Comparison of ENCODE assay signal across 23 cellular contexts in genomic region chr3:178300441-178300959, GRCh38.
"Had no signal": no experiment of that assay in that cellular context is flagged by ENCODE, and none has a peak within 500 bp of the region (broad histone marks: within the 10 kb centered on the region; RNA-seq: fewer than 3 reads in every experiment).

No MANE protein-coding gene starts in this region.

- H3K9me3 Mint-ChIP-seq: activated B cell treated with CpG ODN at 0.5 μM for 24 hours; activated CD8-positive, alpha-beta T cell treated with anti-CD3 and anti-CD28 coated beads for 36 hours; activated T-cell treated with anti-CD3 and anti-CD28 coated beads, Interleukin-2, amount 50 U/mL, for 4 hours; activated T-helper 17 cell treated with anti-CD3 and anti-CD28 coated beads, Interleukin-2, amount 50 U/mL, for 72 hours; central memory CD8-positive, alpha-beta T cell; dendritic cell treated with granulocyte-macrophage colony-stimulating factor and Interleukin-4, amounts not matched to agents 40 ng/mL and 50 ng/mL, for 4 days; naive thymus-derived CD8-positive, alpha-beta T cell had no signal

- ATAC-seq: activated CD8-positive, alpha-beta T cell treated with anti-CD3 and anti-CD28 coated beads for 36 hours; activated T-cell treated with anti-CD3 and anti-CD28 coated beads, Interleukin-2, amount 50 U/mL, for 4 hours; activated T-helper 17 cell treated with anti-CD3 and anti-CD28 coated beads, Interleukin-2, amount 50 U/mL, for 72 hours; gastrocnemius medialis; naive thymus-derived CD8-positive, alpha-beta T cell; right cardiac atrium; stimulated activated naive CD8-positive, alpha-beta T cell treated with anti-CD3 and anti-CD28 coated beads, Interleukin-15, Interleukin-2, amounts not matched to agents 100 U/mL and 50 U/mL, for 24 hours; T-helper 17 cell had no signal

- H3K4me3 Mint-ChIP-seq: activated B cell treated with CpG ODN at 0.5 μM for 24 hours; activated CD8-positive, alpha-beta T cell treated with anti-CD3 and anti-CD28 coated beads for 36 hours; activated T-cell treated with anti-CD3 and anti-CD28 coated beads, Interleukin-2, amount 50 U/mL, for 4 hours; activated T-helper 17 cell treated with anti-CD3 and anti-CD28 coated beads, Interleukin-2, amount 50 U/mL, for 72 hours; central memory CD8-positive, alpha-beta T cell; dendritic cell treated with granulocyte-macrophage colony-stimulating factor and Interleukin-4, amounts not matched to agents 40 ng/mL and 50 ng/mL, for 4 days; mesothelial cell of epicardium; naive thymus-derived CD8-positive, alpha-beta T cell; T-helper 17 cell had no signal

- H3K27ac Mint-ChIP-seq: activated B cell treated with CpG ODN at 0.5 μM for 24 hours; activated CD8-positive, alpha-beta T cell treated with anti-CD3 and anti-CD28 coated beads for 36 hours; activated T-helper 17 cell treated with anti-CD3 and anti-CD28 coated beads, Interleukin-2, amount 50 U/mL, for 72 hours; dendritic cell treated with granulocyte-macrophage colony-stimulating factor and Interleukin-4, amounts not matched to agents 40 ng/mL and 50 ng/mL, for 4 days; mesothelial cell of epicardium; naive thymus-derived CD8-positive, alpha-beta T cell; T-helper 17 cell had no signal

- H3K36me3 Mint-ChIP-seq: mesothelial cell of epicardium; naive thymus-derived CD8-positive, alpha-beta T cell had no signal

- DNase-seq: activated B cell treated with CpG ODN at 0.5 μM for 24 hours; activated CD4-positive, alpha-beta T cell treated with anti-CD3 and anti-CD28 coated beads, Interleukin-2, amount 50 U/mL, for 1 hour; activated CD8-positive, alpha-beta T cell treated with anti-CD3 and anti-CD28 coated beads for 36 hours; activated gamma-delta T cell treated with Interleukin-2 at 50 U/mL for 16 hours; activated naive CD4-positive, alpha-beta T cell treated with anti-CD3 and anti-CD28 coated beads, Interleukin-2, amount 50 U/mL, for 16 hours; activated T-cell treated with anti-CD3 and anti-CD28 coated beads, Interleukin-2, amount 50 U/mL, for 4 hours; amniotic stem cell; gastrocnemius medialis; glutamatergic neuron; left ventricle myocardium inferior; naive thymus-derived CD8-positive, alpha-beta T cell; posterior cingulate gyrus; right cardiac atrium; stimulated activated CD4-positive, alpha-beta T cell treated with anti-CD3 and anti-CD28 coated beads, Interleukin-2, amount 100 ng/mL, for 48 hours; stimulated activated naive CD8-positive, alpha-beta T cell treated with anti-CD3 and anti-CD28 coated beads, Interleukin-15, Interleukin-2, amounts not matched to agents 100 U/mL and 50 U/mL, for 24 hours; T-helper 17 cell; T1000; testis; trophoblast cell had no signal

- H3K4me1 Mint-ChIP-seq: activated B cell treated with CpG ODN at 0.5 μM for 24 hours; activated T-helper 17 cell treated with anti-CD3 and anti-CD28 coated beads, Interleukin-2, amount 50 U/mL, for 72 hours; central memory CD8-positive, alpha-beta T cell; naive thymus-derived CD8-positive, alpha-beta T cell had no signal

- H3K27me3 Mint-ChIP-seq: activated B cell treated with CpG ODN at 0.5 μM for 24 hours; activated CD8-positive, alpha-beta T cell treated with anti-CD3 and anti-CD28 coated beads for 36 hours; activated T-helper 17 cell treated with anti-CD3 and anti-CD28 coated beads, Interleukin-2, amount 50 U/mL, for 72 hours; central memory CD8-positive, alpha-beta T cell; dendritic cell treated with granulocyte-macrophage colony-stimulating factor and Interleukin-4, amounts not matched to agents 40 ng/mL and 50 ng/mL, for 4 days; naive thymus-derived CD8-positive, alpha-beta T cell had no signal
